ENCODE assay signal across 8 cellular contexts in genomic region chr3:100710355-100711198, GRCh38. TPM values are rescaled to one million over a fixed set of nuclear protein-coding genes. Genes with fewer than 3 reads are reported as not detected.
DNase-seq lines count a peak whose midpoint lies in the region; ATAC-seq and TF ChIP-seq lines count a peak whose summit lies in the region.

No MANE protein-coding gene starts in this region.

- H3K4me1 ChIP-seq in Caco-2 (peaks cover 21% of the 10 kb centered on the region), ascending aorta (peaks cover 0 to 23% of the 10 kb centered on the region in 2 donors)

- TF ChIP-seq CTCF in Caco-2 (IDR thresholded peaks at IDR 0.05; ENCODE audit: insufficient read depth in 1 of 2, low read depth in 1 of 2, low read length in 1 of 2, severe bottlenecking in 1 of 2, unreplicated experiment in 1 of 2) (peak in 1 of 2 experiments; percentile 34), ascending aorta (IDR thresholded peaks at IDR 0.05) (no peak)

- DNase-seq in Caco-2, result peak; percentile 69 to 73
- DNase-seq in SW 1271 (lab: John Stamatoyannopoulos, UW), result peak; percentile 60 to 79
- DNase-seq in ascending aorta (ENCODE audit: low spot score in 2 of 2), result peak in 1 of 2 donors; percentile 65
- peak; percentile 56 for DNase-seq in iPS-NIHi7 (ENCODE audit: extremely low spot score)
- peak; percentile 67 to 79 for DNase-seq in stimulated activated CD4-positive, alpha-beta T cell treated with anti-CD3 and anti-CD28 coated beads, Interleukin-15, amount 100 ng/mL, for 48 hours (ENCODE audit: low read depth in 2 of 2)
- DNase-seq in NCI-H187 treated with DMSO at 0.1 percent for 48 hours (lab: John Stamatoyannopoulos, UW), result no peak

- H3K27ac ChIP-seq in ascending aorta, result peak overlapping the region; percentile 95 to 97

- BruUV-seq in Caco-2 (replicated peaks; lab: Mats Ljungman, UMichigan), result TSS peak; percentile 16

- no peaks in the 10 kb centered on the region for H3K9me3 ChIP-seq in Caco-2
- H3K9me3 ChIP-seq in ascending aorta, result no peaks in the 10 kb centered on the region

- peak overlapping the region; percentile 80 for H3K4me3 Mint-ChIP-seq in Caco-2 (ENCODE audit: unreplicated experiment)

- H3K36me3 ChIP-seq in Caco-2 (ENCODE audit: control insufficient read depth, insufficient read depth, low read length) (peaks cover 1% of the 10 kb centered on the region; the same call in 1 of the 2 replicates), ascending aorta (peaks cover 0 to 5% of the 10 kb centered on the region in 2 donors)

- H3K27me3 ChIP-seq in Caco-2 (replicated peaks; ENCODE audit: control insufficient read depth, insufficient read depth, low read length) (no peaks in the 10 kb centered on the region), ascending aorta (no peaks in the 10 kb centered on the region)

- ATAC-seq in GM19467 (IDR thresholded peaks at IDR 0.05; ENCODE audit: unreplicated experiment) (peak; percentile 22), HG03575 (IDR thresholded peaks at IDR 0.05; ENCODE audit: extremely low read depth, insufficient number of reproducible peaks, low FRiP score, unreplicated experiment) (peak; percentile 29)

- peaks cover 69% of the 10 kb centered on the region for H3K36me3 Mint-ChIP-seq in Caco-2 (ENCODE audit: insufficient read depth, unreplicated experiment)

- POLR2A ChIA-PET in Caco-2 (lab: Charles Lee), result no interaction called here

- CTCF ChIA-PET in Caco-2 (lab: Charles Lee), result interaction anchor here (1.2 to 2.9 kb wide), 3 partner anchors 76 to 248 kb away, joined by 4 to 20 read pairs (median 16); no protein-coding TSS in a partner anchor

- intact Hi-C loops in Caco-2 (cut with micrococcal nuclease; ENCODE audit: unreplicated experiment), result loop anchor here (1.0 to 5.0 kb wide), 2 partner anchors 107 to 393 kb away; no protein-coding TSS in a partner anchor
- intact Hi-C loops in ascending aorta (cut with DNase I), result no loop called here

- H3K4me1 Mint-ChIP-seq in Caco-2 (ENCODE audit: low read depth, unreplicated experiment), result peaks cover 31% of the 10 kb centered on the region

- H3K4me3 ChIP-seq in Caco-2 (ENCODE audit: low read depth, low read length), result peak overlapping the region; percentile 88
- peak overlapping the region; percentile 82 to 84 for H3K4me3 ChIP-seq in ascending aorta

- H3K9me3 Mint-ChIP-seq in Caco-2 (ENCODE audit: unreplicated experiment), result peaks cover 10% of the 10 kb centered on the region

- H3K27me3 Mint-ChIP-seq in Caco-2 (ENCODE audit: insufficient read depth, unreplicated experiment), result peaks cover 2% of the 10 kb centered on the region

- H3K27ac Mint-ChIP-seq in Caco-2 (ENCODE audit: unreplicated experiment), result peak overlapping the region; percentile 98

RNA-seq across cellular contexts. Expression of gene TFG, which starts 1.3 kb away (rescaled TPM):
- total RNA-seq in Caco-2 (2022) (128 and 138 TPM in 2 replicates), ascending aorta (64.9 TPM)
